Comparison of ENCODE assay signal across 25 cellular contexts in the genomic region with DNA sequence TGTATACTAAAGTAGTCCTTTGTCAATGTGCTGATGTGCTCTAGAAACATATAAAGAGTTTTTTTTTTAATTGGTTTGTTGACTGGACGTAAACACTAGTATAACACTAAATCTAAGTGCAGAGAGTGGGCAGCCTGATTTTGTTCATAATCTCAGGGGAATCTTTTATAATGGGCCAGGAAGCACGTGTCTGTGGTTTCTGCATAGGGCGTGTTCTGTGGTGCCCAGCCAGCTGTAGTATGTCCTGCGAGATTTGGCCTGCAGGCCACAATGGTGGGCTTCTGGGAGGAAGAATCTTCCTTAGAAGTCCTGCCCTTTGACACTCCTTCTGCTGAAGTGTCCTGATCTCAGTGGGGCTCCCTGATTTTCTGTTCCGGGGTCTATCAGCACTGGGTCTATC. TPM values are rescaled to one million over a fixed set of nuclear protein-coding genes. Genes with fewer than 3 reads are reported as not detected.
DNase-seq lines count a peak whose midpoint lies in the region; ATAC-seq and TF ChIP-seq lines count a peak whose summit lies in the region.
"Had no signal": no experiment of that assay in that cellular context is flagged by ENCODE, and none has a peak within 500 bp of the region (broad histone marks: within the 10 kb centered on the region; RNA-seq: fewer than 3 reads in every experiment).

No MANE protein-coding gene starts in this region.

- DNase-seq in DND-41 (no peak), LHCN-M2 (ENCODE audit: low read depth) (peak; percentile 41), myocyte (ENCODE audit: low read depth) (peak; percentile 57), mucosa of descending colon (no peak), COR-L47 (lab: John Stamatoyannopoulos, UW) (no peak), amniotic stem cell (lab: John Stamatoyannopoulos, UW) (no peak), HAP-1 (ENCODE audit: low spot score in 2 of 2) (no peak)
- no peak for DNase-seq in effector memory CD8-positive, alpha-beta T cell
- DNase-seq: activated CD4-positive, alpha-beta T cell treated with anti-CD3 and anti-CD28 coated beads for 4 hours; activated CD8-positive, alpha-beta memory T cell treated with anti-CD3 and anti-CD28 coated beads, Interleukin-2, amount 10 ng/mL, durations not matched to agents 7 days and 5 days; body of pancreas; CD4-positive, CD25-positive, alpha-beta regulatory T cell; colonic mucosa; DMS 273 treated with DMSO at 0.1 percent for 48 hours; HCEC 1CT; heart right ventricle; midbrain; NCI-H1105 treated with DMSO at 0.1 percent for 48 hours; NCI-H2029 treated with DMSO at 0.1 percent for 48 hours; Right ventricle myocardium superior; uterus had no signal

- H3K27ac Mint-ChIP-seq in effector memory CD8-positive, alpha-beta T cell, result peak overlapping the region; percentile 52 to 78
- H3K27ac Mint-ChIP-seq: activated CD8-positive, alpha-beta memory T cell treated with anti-CD3 and anti-CD28 coated beads, Interleukin-2, amount 10 ng/mL, durations not matched to agents 7 days and 5 days; activated naive CD8-positive, alpha-beta T cell; progenitor cell of endocrine pancreas had no signal

- H3K4me1 Mint-ChIP-seq in effector memory CD8-positive, alpha-beta T cell (ENCODE audit: low read depth in 2 of 2), result peaks cover 17 to 20% of the 10 kb centered on the region in 2 donors

- ATAC-seq in DND-41 (ENCODE audit: insufficient read depth, low read depth) (peak; percentile 43; the same call in 1 of the 3 replicates), mucosa of descending colon (no peak)
- ATAC-seq in effector memory CD8-positive, alpha-beta T cell (replicated peaks), result peak; percentile 41
- ATAC-seq: activated CD8-positive, alpha-beta memory T cell treated with anti-CD3 and anti-CD28 coated beads, Interleukin-2, amount 10 ng/mL, durations not matched to agents 7 days and 5 days; body of pancreas; heart right ventricle; left lobe of liver had no signal

- H4K20me1 ChIP-seq in DND-41 (ENCODE audit: insufficient read depth, low read length), result no peaks in the 10 kb centered on the region

- H3K79me2 ChIP-seq in DND-41 (ENCODE audit: insufficient read depth, low read length), result no peaks in the 10 kb centered on the region

- intact Hi-C loops in mucosa of descending colon (cut with DNase I, micrococcal nuclease), result no loop called here

- TF ChIP-seq CTCF in DND-41 (IDR thresholded peaks at IDR 0.05; ENCODE audit: borderline replicate concordance, extremely low read depth, low read length, poor library complexity, severe bottlenecking), result no peak
- no peak for TF ChIP-seq CTCF in mucosa of descending colon (IDR thresholded peaks at IDR 0.05)

- H3K36me3 ChIP-seq in DND-41 (ENCODE audit: insufficient read depth, low read length) (peaks cover 32% of the 10 kb centered on the region), mucosa of descending colon (ENCODE audit: low read depth) (no peaks in the 10 kb centered on the region), HAP-1 (replicated peaks) (no peaks in the 10 kb centered on the region)
- H3K36me3 ChIP-seq: colonic mucosa, neural progenitor cell, uterus had no signal

- H3K4me3 Mint-ChIP-seq in effector memory CD8-positive, alpha-beta T cell, result peak overlapping the region in 1 of 2 donors; percentile 22
- H3K4me3 Mint-ChIP-seq: activated CD8-positive, alpha-beta memory T cell treated with anti-CD3 and anti-CD28 coated beads, Interleukin-2, amount 10 ng/mL, durations not matched to agents 7 days and 5 days; activated naive CD8-positive, alpha-beta T cell; CD4-positive, CD25-positive, alpha-beta regulatory T cell; neural progenitor cell had no signal

- no peaks in the 10 kb centered on the region for H3K27me3 Mint-ChIP-seq in effector memory CD8-positive, alpha-beta T cell
- H3K27me3 Mint-ChIP-seq: activated CD8-positive, alpha-beta memory T cell treated with anti-CD3 and anti-CD28 coated beads, Interleukin-2, amount 10 ng/mL, durations not matched to agents 7 days and 5 days; activated naive CD8-positive, alpha-beta T cell; CD4-positive, CD25-positive, alpha-beta regulatory T cell; progenitor cell of endocrine pancreas had no signal

- peaks cover 11% of the 10 kb centered on the region for H3K36me3 Mint-ChIP-seq in effector memory CD8-positive, alpha-beta T cell (ENCODE audit: insufficient read depth)

- no peaks in the 10 kb centered on the region for H3K27me3 ChIP-seq in DND-41 (ENCODE audit: insufficient read depth, low read length, poor library complexity)
- H3K27me3 ChIP-seq in HAP-1 (ENCODE audit: low read depth), result no peaks in the 10 kb centered on the region
- H3K27me3 ChIP-seq: body of pancreas, colonic mucosa, heart right ventricle, neural progenitor cell, uterus had no signal

- no peaks in the 10 kb centered on the region for H3K9me3 ChIP-seq in DND-41 (ENCODE audit: insufficient read depth, low read length, severe bottlenecking)
- no peaks in the 10 kb centered on the region for H3K9me3 ChIP-seq in mucosa of descending colon
- H3K9me3 ChIP-seq in HAP-1, result no peaks in the 10 kb centered on the region
- H3K9me3 ChIP-seq: body of pancreas, colonic mucosa, heart right ventricle, uterus had no signal

- H2AFZ ChIP-seq in DND-41 (ENCODE audit: low read depth, low read length), result no peak overlapping the region
- H2AFZ ChIP-seq: neural progenitor cell had no signal

- H3K9me3 Mint-ChIP-seq in effector memory CD8-positive, alpha-beta T cell, result no peaks in the 10 kb centered on the region
- H3K9me3 Mint-ChIP-seq: CD4-positive, CD25-positive, alpha-beta regulatory T cell; neural progenitor cell had no signal

- H3K9ac ChIP-seq in DND-41 (ENCODE audit: low read depth, low read length), result no peak overlapping the region
- H3K9ac ChIP-seq: neural progenitor cell had no signal

- H3K27ac ChIP-seq in DND-41 (ENCODE audit: low read length), result peak overlapping the region; percentile 38
- H3K27ac ChIP-seq: body of pancreas, colonic mucosa, heart right ventricle, neural progenitor cell, uterus had no signal

- H3K4me1 ChIP-seq in DND-41 (ENCODE audit: insufficient read depth, low read length) (peaks cover 19% of the 10 kb centered on the region), mucosa of descending colon (ENCODE audit: low read depth) (no peaks in the 10 kb centered on the region), HAP-1 (no peaks in the 10 kb centered on the region)
- H3K4me1 ChIP-seq: body of pancreas, colonic mucosa, uterus had no signal

- no peak overlapping the region for H3K4me3 ChIP-seq in DND-41 (ENCODE audit: low read depth in 1 of 2, low read length in 2 of 2)
- H3K4me3 ChIP-seq in mucosa of descending colon, result no peak overlapping the region
- no peak overlapping the region for H3K4me3 ChIP-seq in HAP-1
- H3K4me3 ChIP-seq: body of pancreas, colonic mucosa, heart right ventricle, neural progenitor cell, uterus had no signal

- no peak overlapping the region for H3K4me2 ChIP-seq in DND-41 (ENCODE audit: insufficient read depth, low read length)
- H3K4me2 ChIP-seq: neural progenitor cell had no signal

- in situ Hi-C loops in HAP-1 (cut with MboI; ENCODE audit: low sequenced_read_pairs), result loop anchor here (10.0 kb wide), 1 partner anchor 461 kb away; no protein-coding TSS in a partner anchor

RNA-seq across cellular contexts. Expression of a gene that starts 49.0 kb away (rescaled TPM):
- total RNA-seq in LHCN-M2 (2014; rRNA removed) (112 and 131 TPM in 2 replicates), myocyte (14.8 and 15.6 TPM in 2 replicates), mucosa of descending colon (10 to 100 TPM; 15.3 to 35.9 (median 18.6) TPM)
- polyA plus RNA-seq in LHCN-M2 (2012), result 37.7 TPM
- 9.9 TPM for polyA plus RNA-seq in myocyte (2012)

RNA-seq across cellular contexts. Expression of a gene that starts 49.3 kb away (rescaled TPM):
- total RNA-seq in LHCN-M2 (2014; rRNA removed) (12.6 and 15.8 TPM in 2 replicates), myocyte (12.0 and 12.2 TPM in 2 replicates), mucosa of descending colon (10 to 100 TPM; 16.8 to 20.0 (median 17.1) TPM)
- 5.5 TPM for polyA plus RNA-seq in LHCN-M2 (2012)
- 5.4 TPM for polyA plus RNA-seq in myocyte (2012)

Comparison
In these comparisons a context has a peak if more than half of its experiments do, and no peak if none do; other contexts are left out.
1. DNase-seq: peak in LHCN-M2 (single experiment) and myocyte (single experiment); none in DND-41 (single experiment), effector memory CD8-positive, alpha-beta T cell (0 of 3), mucosa of descending colon (0 of 3), COR-L47 (single experiment), amniotic stem cell (single experiment) and HAP-1 (0 of 2).